Comparison of ENCODE assay signal across 17 cellular contexts in the genomic region with DNA sequence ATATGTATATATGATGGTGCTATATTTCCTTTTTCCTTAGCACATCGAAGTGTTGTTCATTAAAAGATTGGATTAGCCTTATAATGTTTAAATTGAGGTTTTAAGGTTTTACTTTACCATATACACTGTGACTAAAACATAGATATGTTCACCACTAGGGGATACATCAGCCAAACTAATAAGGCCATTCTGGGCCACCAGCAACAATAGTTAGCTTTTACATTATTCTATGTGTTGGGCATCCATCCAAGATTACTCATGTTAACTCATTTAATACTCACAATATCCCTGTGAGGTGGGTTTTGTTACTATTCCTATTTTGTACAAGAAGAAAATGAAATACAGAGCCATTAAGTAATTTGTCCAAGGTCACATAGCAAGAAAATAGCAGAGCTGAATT.
DNase-seq lines count a peak whose midpoint lies in the region; ATAC-seq, FAIRE-seq and TF ChIP-seq lines count a peak whose summit lies in the region.
"Had no signal": no experiment of that assay in that cellular context is flagged by ENCODE, and none has a peak within 500 bp of the region (broad histone marks: within the 10 kb centered on the region; RNA-seq: fewer than 3 reads in every experiment).

No MANE protein-coding gene starts in this region.

- H3K9me3 ChIP-seq in A549, result no peaks in the 10 kb centered on the region
- H3K9me3 ChIP-seq: lower lobe of right lung, uterus had no signal

- no peaks in the 10 kb centered on the region for H3K27me3 Mint-ChIP-seq in glutamatergic neuron (ENCODE audit: unreplicated experiment)
- no peaks in the 10 kb centered on the region for H3K27me3 Mint-ChIP-seq in activated CD8-positive, alpha-beta memory T cell treated with anti-CD3 and anti-CD28 coated beads, Interleukin-2, amount 10 ng/mL, durations not matched to agents 7 days and 5 days

- peaks cover 13% of the 10 kb centered on the region for H3K4me1 ChIP-seq in A549
- H3K4me1 ChIP-seq: lower lobe of right lung, uterus had no signal

- no peak for TF ChIP-seq EP300 in A549 (IDR thresholded peaks at IDR 0.05)

- no peak overlapping the region for H3K4me3 Mint-ChIP-seq in glutamatergic neuron (ENCODE audit: unreplicated experiment)
- no peak overlapping the region for H3K4me3 Mint-ChIP-seq in activated CD8-positive, alpha-beta memory T cell treated with anti-CD3 and anti-CD28 coated beads, Interleukin-2, amount 10 ng/mL, durations not matched to agents 7 days and 5 days
- H3K4me3 Mint-ChIP-seq: stimulated activated effector memory CD8-positive, alpha-beta T cell treated with anti-CD3 and anti-CD28 coated beads, Interleukin-12 subunit alpha, Interleukin-12 subunit beta, amount 100 ng/mL, for 72 hours had no signal

- H3K36me3 Mint-ChIP-seq in glutamatergic neuron (ENCODE audit: unreplicated experiment), result no peaks in the 10 kb centered on the region
- H3K36me3 Mint-ChIP-seq in activated CD8-positive, alpha-beta memory T cell treated with anti-CD3 and anti-CD28 coated beads, Interleukin-2, amount 10 ng/mL, durations not matched to agents 7 days and 5 days, result no peaks in the 10 kb centered on the region
- H3K36me3 Mint-ChIP-seq: stimulated activated effector memory CD8-positive, alpha-beta T cell treated with anti-CD3 and anti-CD28 coated beads, Interleukin-12 subunit alpha, Interleukin-12 subunit beta, amount 100 ng/mL, for 72 hours had no signal

- no peaks in the 10 kb centered on the region for H3K4me1 Mint-ChIP-seq in glutamatergic neuron (ENCODE audit: low read depth, unreplicated experiment)
- H3K4me1 Mint-ChIP-seq in activated CD8-positive, alpha-beta memory T cell treated with anti-CD3 and anti-CD28 coated beads, Interleukin-2, amount 10 ng/mL, durations not matched to agents 7 days and 5 days, result no peaks in the 10 kb centered on the region
- H3K4me1 Mint-ChIP-seq: stimulated activated effector memory CD8-positive, alpha-beta T cell treated with anti-CD3 and anti-CD28 coated beads, Interleukin-12 subunit alpha, Interleukin-12 subunit beta, amount 100 ng/mL, for 72 hours had no signal

- no peak overlapping the region for H3K4me2 ChIP-seq in A549
- H3K4me2 ChIP-seq: hepatocyte, KMS-11 had no signal

- no peak for TF ChIP-seq CTCF in A549 (IDR thresholded peaks at IDR 0.05)
- peak; percentile 5 for TF ChIP-seq CTCF in HFF-Myc (IDR thresholded peaks at IDR 0.05; ENCODE audit: low read depth, low read length, missing control alignments)
- TF ChIP-seq CTCF in fibroblast of pulmonary artery (IDR thresholded peaks at IDR 0.05; ENCODE audit: low read length, missing control alignments), result peak; percentile 24
- TF ChIP-seq CTCF in glutamatergic neuron (IDR thresholded peaks at IDR 0.05; ENCODE audit: partially characterized antibody, unreplicated experiment), result no peak
- no peak for TF ChIP-seq CTCF in GM10266 (IDR thresholded peaks at IDR 0.05; ENCODE audit: control insufficient read depth, insufficient read depth, low read depth, missing control alignments)

- POLR2A ChIA-PET in A549 (lab: Yijun Ruan, JAX), result no interaction called here

- 28% methylated on average over 1 of the region's 1 CpG for WGBS in A549 (ENCODE audit: missing lambda C conversion rate)

- no peak overlapping the region for H3K27ac ChIP-seq in A549
- H3K27ac ChIP-seq: hepatocyte, KMS-11, lower lobe of right lung, uterus had no signal

- TF ChIP-seq POLR2A in A549 (IDR thresholded peaks at IDR 0.05; ENCODE audit: low read length), result no peak

- CTCF ChIA-PET in A549 (lab: Yijun Ruan, JAX), result no interaction called here
- CTCF ChIA-PET in activated CD8-positive, alpha-beta memory T cell treated with anti-CD3 and anti-CD28 coated beads, Interleukin-2, amount 10 ng/mL, durations not matched to agents 7 days and 5 days (lab: Charles Lee), result no interaction called here

- TF ChIP-seq RAD21 in A549 (conservative IDR thresholded peaks at IDR 0.05 in 1 of 2, IDR thresholded peaks at IDR 0.05 in 1 of 2), result no peak

- H3K9me3 Mint-ChIP-seq in glutamatergic neuron (ENCODE audit: unreplicated experiment), result no peaks in the 10 kb centered on the region
- no peaks in the 10 kb centered on the region for H3K9me3 Mint-ChIP-seq in activated CD8-positive, alpha-beta memory T cell treated with anti-CD3 and anti-CD28 coated beads, Interleukin-2, amount 10 ng/mL, durations not matched to agents 7 days and 5 days (ENCODE audit: low read depth)

- ATAC-seq in A549 (no peak), HG02588 (IDR thresholded peaks at IDR 0.05; ENCODE audit: unreplicated experiment) (no peak)
- ATAC-seq in activated CD8-positive, alpha-beta memory T cell treated with anti-CD3 and anti-CD28 coated beads, Interleukin-2, amount 10 ng/mL, durations not matched to agents 7 days and 5 days, result no peak
- ATAC-seq: lower lobe of right lung; stimulated activated effector memory CD8-positive, alpha-beta T cell treated with anti-CD3 and anti-CD28 coated beads, Interleukin-12 subunit alpha, Interleukin-12 subunit beta, amount 100 ng/mL, for 72 hours had no signal

- DNase-seq in A549 (ENCODE audit: low read depth in 1 of 2, low spot score in 1 of 2), result peak in 1 of 2 experiments; percentile 12
- peak; percentile 27 for DNase-seq in HFF-Myc (ENCODE audit: extremely low read depth, low read depth)
- DNase-seq in RKO (ENCODE audit: low spot score), result peak; percentile 66
- peak; percentile 51 for DNase-seq in fibroblast of pulmonary artery (ENCODE audit: low read depth)
- no peak for DNase-seq in glutamatergic neuron
- no peak for DNase-seq in GM10266 (ENCODE audit: extremely low spot score)
- no peak for DNase-seq in activated CD8-positive, alpha-beta memory T cell treated with anti-CD3 and anti-CD28 coated beads, Interleukin-2, amount 10 ng/mL, durations not matched to agents 7 days and 5 days
- DNase-seq: lower lobe of right lung; NCI-H226; nucleus accumbens; SHP77; stimulated activated CD4-positive, alpha-beta T cell treated with anti-CD3 and anti-CD28 coated beads, Interleukin-1b, Interleukin-23, amount 100 ng/mL, for 48 hours; uterus had no signal

- H3K27ac Mint-ChIP-seq in glutamatergic neuron (ENCODE audit: unreplicated experiment), result no peak overlapping the region
- no peak overlapping the region for H3K27ac Mint-ChIP-seq in activated CD8-positive, alpha-beta memory T cell treated with anti-CD3 and anti-CD28 coated beads, Interleukin-2, amount 10 ng/mL, durations not matched to agents 7 days and 5 days
- H3K27ac Mint-ChIP-seq: stimulated activated effector memory CD8-positive, alpha-beta T cell treated with anti-CD3 and anti-CD28 coated beads, Interleukin-12 subunit alpha, Interleukin-12 subunit beta, amount 100 ng/mL, for 72 hours had no signal

- peak; percentile 49 for FAIRE-seq in A549 (lab: Jason Lieb, UNC)

- H3K4me3 ChIP-seq in A549, result no peak overlapping the region
- no peak overlapping the region for H3K4me3 ChIP-seq in HFF-Myc (replicated peaks; ENCODE audit: low read depth, low read length)
- H3K4me3 ChIP-seq in fibroblast of pulmonary artery (replicated peaks; ENCODE audit: low read depth, low read length), result no peak overlapping the region
- H3K4me3 ChIP-seq: hepatocyte, lower lobe of right lung, uterus had no signal

TF ChIP-seq in A549, 52 proteins besides CTCF, POLR2A, EP300 and RAD21 (continues in another document):
- TF ChIP-seq POLR2AphosphoS2 (conservative IDR thresholded peaks at IDR 0.05; ENCODE audit: low read length) (no peak), EHMT2 (IDR thresholded peaks at IDR 0.05; ENCODE audit: low read depth) (no peak), KDM1A (IDR thresholded peaks at IDR 0.05; ENCODE audit: low read depth) (no peak), RNF2 (IDR thresholded peaks at IDR 0.05; ENCODE audit: borderline replicate concordance, low read depth) (no peak), HEYL (CRISPR knock-in tag; IDR thresholded peaks at IDR 0.05) (no peak), GATA3 (IDR thresholded peaks at IDR 0.05; ENCODE audit: borderline replicate concordance) (no peak), MAFK (IDR thresholded peaks at IDR 0.05; ENCODE audit: partially characterized antibody) (no peak), CBX2 (IDR thresholded peaks at IDR 0.05; ENCODE audit: borderline replicate concordance, low read depth) (no peak), NPAS2 (CRISPR knock-in tag; IDR thresholded peaks at IDR 0.05; ENCODE audit: borderline replicate concordance) (no peak), CHD4 (IDR thresholded peaks at IDR 0.05; ENCODE audit: borderline replicate concordance) (no peak), RCOR1 (IDR thresholded peaks at IDR 0.05; ENCODE audit: low read depth, low read length) (no peak), TP53 (CRISPR knock-in tag; IDR thresholded peaks at IDR 0.05) (no peak)
- TF ChIP-seq, protein P1, sequence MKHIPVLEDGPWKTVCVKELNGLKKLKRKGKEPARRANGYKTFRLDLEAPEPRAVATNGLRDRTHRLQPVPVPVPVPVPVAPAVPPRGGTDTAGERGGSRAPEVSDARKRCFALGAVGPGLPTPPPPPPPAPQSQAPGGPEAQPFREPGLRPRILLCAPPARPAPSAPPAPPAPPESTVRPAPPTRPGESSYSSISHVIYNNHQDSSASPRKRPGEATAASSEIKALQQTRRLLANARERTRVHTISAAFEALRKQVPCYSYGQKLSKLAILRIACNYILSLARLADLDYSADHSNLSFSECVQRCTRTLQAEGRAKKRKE (CRISPR knock-in tag; IDR thresholded peaks at IDR 0.05; ENCODE audit: low read depth), result no peak
- TF ChIP-seq, protein P2, sequence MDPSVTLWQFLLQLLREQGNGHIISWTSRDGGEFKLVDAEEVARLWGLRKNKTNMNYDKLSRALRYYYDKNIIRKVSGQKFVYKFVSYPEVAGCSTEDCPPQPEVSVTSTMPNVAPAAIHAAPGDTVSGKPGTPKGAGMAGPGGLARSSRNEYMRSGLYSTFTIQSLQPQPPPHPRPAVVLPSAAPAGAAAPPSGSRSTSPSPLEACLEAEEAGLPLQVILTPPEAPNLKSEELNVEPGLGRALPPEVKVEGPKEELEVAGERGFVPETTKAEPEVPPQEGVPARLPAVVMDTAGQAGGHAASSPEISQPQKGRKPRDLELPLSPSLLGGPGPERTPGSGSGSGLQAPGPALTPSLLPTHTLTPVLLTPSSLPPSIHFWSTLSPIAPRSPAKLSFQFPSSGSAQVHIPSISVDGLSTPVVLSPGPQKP (IDR thresholded peaks at IDR 0.05; ENCODE audit: low read depth, low read length), result no peak

Comparison
In these comparisons a context has a peak if more than half of its experiments do, and no peak if none do; other contexts are left out.
1. DNase-seq: peak in HFF-Myc (single experiment), RKO (single experiment) and fibroblast of pulmonary artery (single experiment); none in glutamatergic neuron (single experiment), GM10266 (single experiment) and activated CD8-positive, alpha-beta memory T cell treated with anti-CD3 and anti-CD28 coated beads, Interleukin-2, amount 10 ng/mL, durations not matched to agents 7 days and 5 days (single experiment).
2. CTCF ChIP-seq: peak in HFF-Myc (single experiment) and fibroblast of pulmonary artery (single experiment); none in A549 (single experiment), glutamatergic neuron (single experiment) and GM10266 (single experiment).